In genomic region chr15:74422723-74423442, GRCh38 we compare ENCODE assay signal across 9 cellular contexts.
DNase-seq lines count a peak whose midpoint lies in the region; ATAC-seq lines count a peak whose summit lies in the region.
"Had no signal": no experiment of that assay in that cellular context is flagged by ENCODE, and none has a peak within 500 bp of the region (broad histone marks: within the 10 kb centered on the region; RNA-seq: fewer than 3 reads in every experiment).

No MANE protein-coding gene starts in this region.

- no peaks in the 10 kb centered on the region for H3K27me3 Mint-ChIP-seq in activated T-cell treated with anti-CD3 and anti-CD28 coated beads, Interleukin-2, amount 50 U/mL, for 24 hours
- H3K27me3 Mint-ChIP-seq: activated T-helper 17 cell treated with anti-CD3 and anti-CD28 coated beads, Interleukin-2, amount 50 U/mL, for 72 hours had no signal

- H3K9me3 Mint-ChIP-seq in activated T-cell treated with anti-CD3 and anti-CD28 coated beads, Interleukin-2, amount 50 U/mL, for 24 hours = no peaks in the 10 kb centered on the region
- H3K9me3 Mint-ChIP-seq: activated T-helper 17 cell treated with anti-CD3 and anti-CD28 coated beads, Interleukin-2, amount 50 U/mL, for 72 hours had no signal

- peaks cover 94% of the 10 kb centered on the region for H3K36me3 Mint-ChIP-seq in activated T-cell treated with anti-CD3 and anti-CD28 coated beads, Interleukin-2, amount 50 U/mL, for 24 hours (ENCODE audit: low read depth)

- H3K4me3 Mint-ChIP-seq in activated T-cell treated with anti-CD3 and anti-CD28 coated beads, Interleukin-2, amount 50 U/mL, for 24 hours = no peak overlapping the region
- H3K4me3 Mint-ChIP-seq: activated T-helper 17 cell treated with anti-CD3 and anti-CD28 coated beads, Interleukin-2, amount 50 U/mL, for 72 hours had no signal

- intact Hi-C loops in head of caudate nucleus (cut with DNase I) = no loop called here

- peaks cover 88% of the 10 kb centered on the region for H3K4me1 Mint-ChIP-seq in activated T-cell treated with anti-CD3 and anti-CD28 coated beads, Interleukin-2, amount 50 U/mL, for 24 hours (ENCODE audit: low read depth)

- peak overlapping the region; percentile 90 for H3K27ac Mint-ChIP-seq in activated T-cell treated with anti-CD3 and anti-CD28 coated beads, Interleukin-2, amount 50 U/mL, for 24 hours

- ATAC-seq in HG03571 (IDR thresholded peaks at IDR 0.05; ENCODE audit: unreplicated experiment) (no peak), HG03521 (IDR thresholded peaks at IDR 0.05; ENCODE audit: unreplicated experiment) (no peak)

- DNase-seq in activated T-cell treated with anti-CD3 and anti-CD28 coated beads, Interleukin-2, amount 50 U/mL, for 24 hours = no peak
- no peak for DNase-seq in activated T-cell treated with anti-CD3 and anti-CD28 coated beads, Interleukin-2, amount 50 U/mL, for 48 hours
- DNase-seq in SW480 (ENCODE audit: low spot score) = peak; percentile 49
- peak in 35 of 42 donors; percentile 34 to 87 (median 63) for DNase-seq in head of caudate nucleus
- peak; percentile 78 for DNase-seq in superior temporal gyrus (ENCODE audit: extremely low spot score)
- DNase-seq in NK-92 (lab: John Stamatoyannopoulos, UW; ENCODE audit: unreplicated experiment) = no peak

Comparison
In these comparisons a context has a peak if more than half of its experiments do, and no peak if none do; other contexts are left out.
1. DNase-seq: peak in SW480 (single experiment), head of caudate nucleus (35 of 42) and superior temporal gyrus (single experiment); none in activated T-cell treated with anti-CD3 and anti-CD28 coated beads, Interleukin-2, amount 50 U/mL, for 24 hours (single experiment), activated T-cell treated with anti-CD3 and anti-CD28 coated beads, Interleukin-2, amount 50 U/mL, for 48 hours (0 of 2) and NK-92 (single experiment).